Comparison of ENCODE assay signal across 2 cellular contexts in the genomic region with DNA sequence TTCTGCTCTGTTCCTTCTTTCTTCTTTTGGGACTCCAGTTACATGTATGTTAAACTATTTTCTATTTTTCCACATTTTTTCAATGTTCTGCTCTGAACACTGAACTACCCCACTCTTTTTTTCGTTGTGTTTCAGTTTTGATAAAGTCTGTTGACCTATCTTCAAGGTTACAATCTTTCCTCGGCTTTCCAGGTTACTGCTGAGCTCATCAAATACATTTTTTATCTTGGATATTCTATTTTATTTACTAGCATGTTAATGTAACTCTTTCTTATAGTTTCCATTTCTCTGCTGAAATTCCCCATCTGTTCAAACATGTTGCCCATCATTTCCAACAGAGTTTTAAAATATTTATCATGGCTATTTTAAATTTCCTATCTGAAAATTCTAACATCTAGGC.
TF ChIP-seq lines count a peak whose summit lies in the region.

No MANE protein-coding gene starts in this region.

TF ChIP-seq in A549, 52 proteins besides CTCF, POLR2A, EP300 and RAD21:
- TF ChIP-seq MAFK (IDR thresholded peaks at IDR 0.05; ENCODE audit: partially characterized antibody) (peak; percentile 58), NFE2L2 (conservative IDR thresholded peaks at IDR 0.05; ENCODE audit: low read length) (no peak)

TF ChIP-seq in IMR-90, 13 proteins besides CTCF, POLR2A, EP300 and RAD21:
- TF ChIP-seq MAFK (IDR thresholded peaks at IDR 0.05; ENCODE audit: low read depth, low read length) (peak; percentile 61; the same call in 1 of the 2 replicates), BHLHE40 (IDR thresholded peaks at IDR 0.05; ENCODE audit: low read depth, low read length) (no peak)
